In the genomic region with DNA sequence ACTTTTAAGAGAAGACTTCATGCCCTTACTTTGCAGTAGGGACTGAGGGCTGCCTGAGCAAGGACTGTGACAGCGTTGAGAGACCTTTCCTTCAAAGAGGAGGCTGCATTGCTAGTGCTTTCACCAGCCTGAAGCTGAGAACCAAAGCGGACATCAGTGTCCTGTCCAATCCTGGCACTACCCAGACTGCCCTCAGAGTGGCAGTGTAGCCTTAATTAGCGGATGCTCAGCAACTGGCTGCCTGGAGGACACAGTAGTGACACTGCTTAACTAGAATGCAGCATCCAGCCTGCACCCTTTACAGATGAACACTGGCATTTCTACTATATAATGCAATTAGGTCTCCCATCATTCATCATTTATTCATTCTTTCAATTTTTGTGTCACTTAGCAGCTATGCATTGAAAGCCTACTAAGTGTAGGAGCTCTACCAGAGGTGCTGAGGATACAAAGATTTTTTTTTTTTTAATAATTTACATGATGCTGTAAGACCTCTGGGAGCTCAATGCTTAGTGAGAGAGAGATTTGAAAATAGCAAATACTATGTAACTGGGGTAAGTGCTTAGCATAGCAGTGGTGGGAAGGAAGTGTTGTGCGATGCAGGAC, we compare ENCODE assay signal across 9 cellular contexts. TPM values are rescaled to one million over a fixed set of nuclear protein-coding genes. Genes with fewer than 3 reads are reported as not detected.
DNase-seq lines count a peak whose midpoint lies in the region; ATAC-seq and TF ChIP-seq lines count a peak whose summit lies in the region.
"Had no signal": no experiment of that assay in that cellular context is flagged by ENCODE, and none has a peak within 500 bp of the region (broad histone marks: within the 10 kb centered on the region; RNA-seq: fewer than 3 reads in every experiment).

No MANE protein-coding gene starts in this region.

- no peaks in the 10 kb centered on the region for H3K9me3 Mint-ChIP-seq in Caco-2 (ENCODE audit: unreplicated experiment)

- peaks cover 6% of the 10 kb centered on the region; the same call in 1 of the 2 replicates for H3K27me3 ChIP-seq in Caco-2 (replicated peaks; ENCODE audit: control insufficient read depth, insufficient read depth, low read length)
- peaks cover under 1% of the 10 kb centered on the region for H3K27me3 ChIP-seq in effector memory CD4-positive, alpha-beta T cell (replicated peaks; ENCODE audit: control insufficient read depth, insufficient read depth, low read length, poor library complexity, severe bottlenecking)

- no peak overlapping the region for H3K4me3 Mint-ChIP-seq in Caco-2 (ENCODE audit: unreplicated experiment)
- H3K4me3 Mint-ChIP-seq: activated naive CD8-positive, alpha-beta T cell had no signal

- no peak overlapping the region for H3K27ac Mint-ChIP-seq in Caco-2 (ENCODE audit: unreplicated experiment)
- H3K27ac Mint-ChIP-seq: activated naive CD8-positive, alpha-beta T cell had no signal

- peak; percentile 97 for TF ChIP-seq CTCF in Caco-2 (IDR thresholded peaks at IDR 0.05; ENCODE audit: insufficient read depth in 1 of 2, low read depth in 1 of 2, low read length in 1 of 2, severe bottlenecking in 1 of 2, unreplicated experiment in 1 of 2)

- H3K36me3 ChIP-seq in Caco-2 (ENCODE audit: control insufficient read depth, insufficient read depth, low read length): no peaks in the 10 kb centered on the region
- H3K36me3 ChIP-seq in effector memory CD4-positive, alpha-beta T cell (ENCODE audit: control insufficient read depth, insufficient read depth, low read length): no peaks in the 10 kb centered on the region

- no peak overlapping the region for H3K27ac ChIP-seq in effector memory CD4-positive, alpha-beta T cell (ENCODE audit: insufficient read depth, low read length, poor library complexity, severe bottlenecking)

- H3K4me3 ChIP-seq in Caco-2 (ENCODE audit: low read depth, low read length): no peak overlapping the region
- no peak overlapping the region for H3K4me3 ChIP-seq in effector memory CD4-positive, alpha-beta T cell (ENCODE audit: insufficient read depth, low read depth, low read length, poor library complexity, severe bottlenecking)

- POLR2A ChIA-PET in Caco-2 (lab: Charles Lee): no interaction called here

- peaks cover under 1% of the 10 kb centered on the region for H3K4me1 Mint-ChIP-seq in Caco-2 (ENCODE audit: low read depth, unreplicated experiment)

- no peaks in the 10 kb centered on the region for H3K9me3 ChIP-seq in Caco-2
- H3K9me3 ChIP-seq in effector memory CD4-positive, alpha-beta T cell (ENCODE audit: control insufficient read depth, low read length): no peaks in the 10 kb centered on the region

- intact Hi-C loops in Caco-2 (cut with micrococcal nuclease; ENCODE audit: unreplicated experiment): loop anchor here (1.0 to 5.0 kb wide), 6 partner anchors 253 to 460 kb away; partner anchors contain the start of gene SMCO4

- no peaks in the 10 kb centered on the region for H3K4me1 ChIP-seq in Caco-2
- no peaks in the 10 kb centered on the region for H3K4me1 ChIP-seq in effector memory CD4-positive, alpha-beta T cell (ENCODE audit: control insufficient read depth, insufficient read depth, low read length, poor library complexity, severe bottlenecking)

- no peaks in the 10 kb centered on the region for H3K36me3 Mint-ChIP-seq in Caco-2 (ENCODE audit: insufficient read depth, unreplicated experiment)
- H3K36me3 Mint-ChIP-seq: activated naive CD8-positive, alpha-beta T cell had no signal

- CTCF ChIA-PET in Caco-2 (lab: Charles Lee): interaction anchor here (0.6 to 1.7 kb wide), 9 partner anchors 14 to 427 kb away, joined by 3 to 18 read pairs (median 5); partner anchors contain the start of gene CEP295

- peak; percentile 84 to 88 for DNase-seq in Caco-2
- DNase-seq in NCI-H526 (lab: John Stamatoyannopoulos, UW): peak; percentile 84 to 97
- DNase-seq in activated CD4-positive, alpha-beta T cell treated with anti-CD3 and anti-CD28 coated beads, Interleukin-2, amount 50 U/mL, for 4 hours: peak; percentile 56 to 59
- DNase-seq in effector memory CD4-positive, alpha-beta T cell: peak; percentile 28 to 44 (median 36)
- DNase-seq in medulla oblongata (ENCODE audit: extremely low spot score): peak; percentile 92
- DNase-seq in stimulated activated CD8-positive, alpha-beta memory T cell treated with anti-CD3 and anti-CD28 coated beads, Interleukin-15, amount 100 ng/mL, for 4 hours (ENCODE audit: low read depth in 2 of 2): peak; percentile 8 to 27

- no TSS peak for BruUV-seq in Caco-2 (replicated peaks; lab: Mats Ljungman, UMichigan)

- peaks cover 7% of the 10 kb centered on the region for H3K27me3 Mint-ChIP-seq in Caco-2 (ENCODE audit: insufficient read depth, unreplicated experiment)

- ATAC-seq in GM19467 (IDR thresholded peaks at IDR 0.05; ENCODE audit: unreplicated experiment) (peak; percentile 98), HG03558 (IDR thresholded peaks at IDR 0.05; ENCODE audit: extremely low read depth, unreplicated experiment) (peak; percentile 98)

RNA-seq across cellular contexts. Expression of gene SLC36A4, which starts 36.9 kb away (rescaled TPM):
- total RNA-seq in Caco-2 (2022): 11.2 and 12.5 TPM in 2 replicates

Comparison
In these comparisons a context has a peak if more than half of its experiments do, and no peak if none do; other contexts are left out.
1. DNase-seq: peak in every context shown above with its lines; median percentile 92 in medulla oblongata; 90 in NCI-H526; 86 in Caco-2; 58 in activated CD4-positive, alpha-beta T cell treated with anti-CD3 and anti-CD28 coated beads, Interleukin-2, amount 50 U/mL, for 4 hours; 36 in effector memory CD4-positive, alpha-beta T cell; 18 in stimulated activated CD8-positive, alpha-beta memory T cell treated with anti-CD3 and anti-CD28 coated beads, Interleukin-15, amount 100 ng/mL, for 4 hours.